ENCODE assay signal across 8 cellular contexts in the genomic region with DNA sequence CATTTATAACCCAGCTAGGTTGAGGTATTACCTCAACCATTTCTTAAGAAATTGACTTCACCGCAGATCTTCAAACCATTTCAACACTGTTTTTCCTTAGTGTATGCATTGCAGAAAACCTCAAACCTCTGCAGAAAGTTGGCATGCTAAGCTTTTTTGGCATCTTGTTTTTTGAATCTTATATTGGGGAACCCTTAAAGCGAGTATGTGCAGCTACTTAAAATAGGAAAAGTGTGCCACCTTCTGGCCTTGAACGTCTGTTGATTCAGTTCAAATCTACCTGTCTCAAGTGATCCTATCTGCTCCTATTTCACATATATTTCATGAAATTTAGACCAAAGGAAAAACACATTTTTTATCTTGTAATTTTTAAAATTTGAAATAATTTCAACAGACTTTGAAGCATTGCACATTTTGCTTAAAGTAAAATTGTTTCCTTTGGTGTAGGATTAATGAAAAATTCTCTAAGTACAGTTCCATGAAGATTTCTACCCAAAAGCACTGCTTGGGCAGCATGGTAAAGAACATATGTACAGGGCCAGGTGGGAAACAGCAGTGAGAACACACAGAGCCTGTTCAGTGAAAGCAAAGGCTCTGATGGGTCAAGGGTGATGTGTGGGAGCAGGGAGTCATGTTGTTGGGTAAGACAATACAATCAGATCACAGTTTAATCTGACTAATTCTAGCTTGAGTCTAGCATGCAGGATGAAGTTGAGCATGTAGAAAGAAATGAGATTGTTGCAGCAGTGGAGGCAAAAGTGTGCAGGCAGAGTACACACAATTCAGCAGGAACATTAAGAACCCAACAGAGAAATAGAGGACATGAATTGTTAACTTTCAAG. TPM values are rescaled to one million over a fixed set of nuclear protein-coding genes. Genes with fewer than 3 reads are reported as not detected.
A peak's percentile ranks its signal among the peaks of the same experiment; 100 is the strongest.
DNase-seq lines count a peak whose midpoint lies in the region; FAIRE-seq and TF ChIP-seq lines count a peak whose summit lies in the region.

No MANE protein-coding gene starts in this region.

- no peak overlapping the region for H3K27ac ChIP-seq in parathyroid adenoma

- H3K9me3 ChIP-seq in parathyroid adenoma (ENCODE audit: control insufficient read depth, low read length): no peaks in the 10 kb centered on the region

- peak; percentile 43 for TF ChIP-seq CTCF in parathyroid adenoma (IDR thresholded peaks at IDR 0.05)

- no peak overlapping the region for H3K9ac ChIP-seq in parathyroid adenoma

- no peaks in the 10 kb centered on the region for H3K27me3 ChIP-seq in parathyroid adenoma (ENCODE audit: control insufficient read depth, insufficient read depth, low read length)

- H3K4me3 ChIP-seq in parathyroid adenoma (ENCODE audit: low read depth, low read length): no peak overlapping the region

- no peaks in the 10 kb centered on the region for H3K36me3 ChIP-seq in parathyroid adenoma (ENCODE audit: control insufficient read depth, insufficient read depth, low read length)

- no peak overlapping the region for H3K4me2 ChIP-seq in parathyroid adenoma (ENCODE audit: low read length)

- no peaks in the 10 kb centered on the region for H3K79me2 ChIP-seq in parathyroid adenoma

- no peak overlapping the region for H2AFZ ChIP-seq in parathyroid adenoma

- peak; percentile 27 for DNase-seq in activated T-cell treated with anti-CD3 and anti-CD28 coated beads for 1 hour (ENCODE audit: low read depth)
- no peak for DNase-seq in activated T-cell treated with anti-CD3 and anti-CD28 coated beads, Interleukin-2, amount 50 U/mL, for 48 hours
- peak; percentile 34 for DNase-seq in HPDE6-E6E7 (ENCODE audit: extremely low spot score)
- peak; percentile 61 for DNase-seq in NCI-H82 treated with DMSO at 0.1 percent for 48 hours (lab: John Stamatoyannopoulos, UW; ENCODE audit: unreplicated experiment)
- peak; percentile 13 for DNase-seq in activated T-helper 1 cell treated with Interleukin-2 at 50 U/mL for 16 hours (ENCODE audit: low read depth)
- DNase-seq in frontal cortex (ENCODE audit: low spot score in 2 of 2): peak; percentile 49 to 54
- no peak for DNase-seq in ecto neural progenitor cell (ENCODE audit: low spot score)

- no peak for FAIRE-seq in frontal cortex (lab: Jason Lieb, UNC)

- no peaks in the 10 kb centered on the region for H3K4me1 ChIP-seq in parathyroid adenoma

RNA-seq across cellular contexts. Expression of gene HENMT1, which starts 17.2 kb away (rescaled TPM):
- 35.5 TPM for total RNA-seq in frontal cortex

RNA-seq across cellular contexts. Expression of gene PRPF38B, which starts 48.4 kb away (rescaled TPM):
- total RNA-seq in frontal cortex: 20.8 TPM

Comparison
In these comparisons a context has a peak if more than half of its experiments do, and no peak if none do; other contexts are left out.
1. DNase-seq: peak in activated T-cell treated with anti-CD3 and anti-CD28 coated beads for 1 hour (single experiment), HPDE6-E6E7 (single experiment), NCI-H82 treated with DMSO at 0.1 percent for 48 hours (single experiment), activated T-helper 1 cell treated with Interleukin-2 at 50 U/mL for 16 hours (single experiment) and frontal cortex (2 of 2); none in activated T-cell treated with anti-CD3 and anti-CD28 coated beads, Interleukin-2, amount 50 U/mL, for 48 hours (0 of 2) and ecto neural progenitor cell (single experiment).